In the genomic region with DNA sequence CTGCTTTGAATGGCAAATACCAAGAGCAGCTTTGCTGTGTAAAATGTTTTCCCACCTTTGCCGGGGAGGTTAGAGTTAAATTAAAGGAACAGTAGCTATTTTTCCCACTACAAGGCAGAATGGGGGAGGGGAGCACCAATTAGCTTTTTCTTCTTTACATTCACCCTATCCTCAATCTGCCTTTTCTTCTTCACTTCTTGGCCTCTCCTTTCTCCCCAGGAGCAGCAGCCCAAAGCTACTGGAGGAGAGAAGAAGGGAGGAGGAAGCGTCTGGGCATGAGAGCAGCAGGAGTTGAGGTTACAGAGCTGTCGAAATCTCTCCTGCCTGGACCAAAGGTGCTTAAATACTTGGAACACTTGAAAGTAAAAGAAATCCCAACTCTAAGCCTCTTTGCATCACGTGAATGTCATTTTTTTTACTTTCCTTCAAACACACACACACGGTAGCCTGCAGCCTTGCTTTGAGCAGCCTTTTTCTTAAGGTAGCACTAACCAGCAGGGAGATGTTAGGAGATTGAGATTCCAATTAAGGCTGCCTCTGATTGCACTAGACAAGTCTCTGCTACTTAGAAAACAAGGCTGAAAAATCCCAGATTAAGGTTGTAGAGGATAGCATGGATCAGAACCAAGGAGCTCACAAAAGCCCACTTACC, we compare ENCODE assay signal across 34 cellular contexts. TPM values are rescaled to one million over a fixed set of nuclear protein-coding genes. Genes with fewer than 3 reads are reported as not detected.
DNase-seq lines count a peak whose midpoint lies in the region; ATAC-seq, FAIRE-seq and TF ChIP-seq lines count a peak whose summit lies in the region.
"Had no signal": no experiment of that assay in that cellular context is flagged by ENCODE, and none has a peak within 500 bp of the region (broad histone marks: within the 10 kb centered on the region; RNA-seq: fewer than 3 reads in every experiment).

No MANE protein-coding gene starts in this region.

- no peaks in the 10 kb centered on the region for H3K36me3 Mint-ChIP-seq in WTC11
- H3K36me3 Mint-ChIP-seq: activated CD4-positive, alpha-beta memory T cell treated with anti-CD3 and anti-CD28 coated beads for 36 hours; stimulated activated naive B cell treated with anti-CD40 and anti-IgM and Interleukin-4, amounts not matched to agents 10 μg/mL and 1 μg/mL and 100 μg/mL, for 72 hours had no signal

- H3K4me3 Mint-ChIP-seq in WTC11 = peak overlapping the region; percentile 34; the same call in 1 of the 2 replicates
- H3K4me3 Mint-ChIP-seq: activated CD4-positive, alpha-beta memory T cell treated with anti-CD3 and anti-CD28 coated beads for 36 hours; activated T-helper 1 cell treated with anti-CD3 and anti-CD28 coated beads, Interleukin-12 subunit alpha, Interleukin-12 subunit beta, Interleukin-2, Interleukin-4 antibody, amounts not matched to agents 30 ng/mL and 10 ng/mL and 1 ng/mL, durations not matched to agents 14 hours and 24 hours and 36 hours; central memory CD8-positive, alpha-beta T cell; nephron; stimulated activated naive B cell treated with anti-CD40 and anti-IgM and Interleukin-4, amounts not matched to agents 10 μg/mL and 1 μg/mL and 100 μg/mL, for 72 hours; T-helper 1 cell treated with Interleukin-12 subunit alpha and Interleukin-12 subunit beta and Interleukin-4 antibody, amounts not matched to agents 30 μg/mL and 1 μg/mL, for 36 hours had no signal

- no peaks in the 10 kb centered on the region for H3K9me3 Mint-ChIP-seq in WTC11
- H3K9me3 Mint-ChIP-seq: activated CD4-positive, alpha-beta memory T cell treated with anti-CD3 and anti-CD28 coated beads for 36 hours; activated T-helper 1 cell treated with anti-CD3 and anti-CD28 coated beads, Interleukin-12 subunit alpha, Interleukin-12 subunit beta, Interleukin-2, Interleukin-4 antibody, amounts not matched to agents 30 ng/mL and 10 ng/mL and 1 ng/mL, durations not matched to agents 14 hours and 24 hours and 36 hours; central memory CD8-positive, alpha-beta T cell; nephron; T-helper 1 cell treated with Interleukin-12 subunit alpha and Interleukin-12 subunit beta and Interleukin-4 antibody, amounts not matched to agents 30 μg/mL and 1 μg/mL, for 36 hours had no signal

- no peaks in the 10 kb centered on the region for H3K27me3 ChIP-seq in HUES64 (ENCODE audit: insufficient read depth, low read length)
- H3K27me3 ChIP-seq: ovary had no signal

- 16% methylated on average over 4 of the region's 5 CpGs for WGBS in HUES64

- CTCF ChIA-PET in WTC11 (lab: Charles Lee) = interaction anchor here (0.9 to 3.2 kb wide), 6 partner anchors 22 to 354 kb away, joined by 3 to 19 read pairs (median 4); no protein-coding TSS in a partner anchor

- peak; percentile 53 for FAIRE-seq in D721Med (lab: Jason Lieb, UNC)
- no peak for FAIRE-seq in RCC 7860 (lab: Jason Lieb, UNC)
- FAIRE-seq: A549, frontal cortex, GM18507, GM19239, H54, TTC549 had no signal

- H3K27me3 Mint-ChIP-seq in WTC11 (ENCODE audit: low read depth) = no peaks in the 10 kb centered on the region

- peaks cover 21% of the 10 kb centered on the region for H3K4me1 ChIP-seq in HUES64 (ENCODE audit: insufficient read depth, low read length)
- H3K4me1 ChIP-seq: A549, heart right ventricle, suprapubic skin had no signal

- H3K9me3 ChIP-seq in HUES64 (ENCODE audit: insufficient read depth, low read depth, low read length) = no peaks in the 10 kb centered on the region
- H3K9me3 ChIP-seq: A549, ovary, SK-N-SH, suprapubic skin had no signal

- H3K9ac ChIP-seq in HUES64 (ENCODE audit: low read depth, low read length) = peak overlapping the region; percentile 32; the same call in 1 of the 2 replicates
- H3K9ac ChIP-seq: SK-N-SH had no signal

- peaks cover 35% of the 10 kb centered on the region for H3K4me1 Mint-ChIP-seq in WTC11
- H3K4me1 Mint-ChIP-seq: central memory CD8-positive, alpha-beta T cell; stimulated activated naive B cell treated with anti-CD40 and anti-IgM and Interleukin-4, amounts not matched to agents 10 μg/mL and 1 μg/mL and 100 μg/mL, for 72 hours had no signal

- no peaks in the 10 kb centered on the region for H3K36me3 ChIP-seq in HUES64 (ENCODE audit: insufficient read depth, low read length)
- H3K36me3 ChIP-seq: heart right ventricle, ovary, suprapubic skin had no signal

- no peak for DNase-seq in D721Med (ENCODE audit: insufficient read length, low spot score)
- no peak for DNase-seq in WTC11 (ENCODE audit: low spot score)
- DNase-seq in left kidney (ENCODE audit: low read depth, low spot score) = peak; percentile 16
- no peak for DNase-seq in COR-L47 (lab: John Stamatoyannopoulos, UW)
- no peak for DNase-seq in mucosa of gallbladder (ENCODE audit: low spot score)
- DNase-seq in RCC 7860 (ENCODE audit: low spot score) = no peak
- DNase-seq: activated CD4-positive, alpha-beta memory T cell treated with anti-CD3 and anti-CD28 coated beads for 36 hours; activated CD4-positive, alpha-beta T cell treated with anti-CD3 and anti-CD28 coated beads for 1 hour; activated CD8-positive, alpha-beta memory T cell treated with anti-CD3 and anti-CD28 coated beads, Interleukin-2, amount 50 U/mL, for 48 hours; activated naive CD4-positive, alpha-beta T cell treated with Interleukin-2 at 50 U/mL for 16 hours; Calu3; dermis blood vessel endothelial cell; heart right ventricle; Kasumi-1; NCI-H1417 treated with DMSO at 0.1 percent for 48 hours; NCI-H2107; ovary; PC-3; SK-N-SH; stimulated activated naive B cell treated with anti-CD40 and anti-IgM and Interleukin-4, amounts not matched to agents 10 μg/mL and 1 μg/mL and 100 μg/mL, for 72 hours had no signal

- peak overlapping the region; percentile 5; the same call in 1 of the 2 replicates for H3K4me3 ChIP-seq in HUES64 (ENCODE audit: low read length)
- H3K4me3 ChIP-seq: A549, heart right ventricle, ovary, skin epidermis, suprapubic skin had no signal

- H3K27ac Mint-ChIP-seq in WTC11 = peak overlapping the region; percentile 92
- H3K27ac Mint-ChIP-seq: activated CD4-positive, alpha-beta memory T cell treated with anti-CD3 and anti-CD28 coated beads for 36 hours; activated T-helper 1 cell treated with anti-CD3 and anti-CD28 coated beads, Interleukin-12 subunit alpha, Interleukin-12 subunit beta, Interleukin-2, Interleukin-4 antibody, amounts not matched to agents 30 ng/mL and 10 ng/mL and 1 ng/mL, durations not matched to agents 14 hours and 24 hours and 36 hours; nephron; stimulated activated naive B cell treated with anti-CD40 and anti-IgM and Interleukin-4, amounts not matched to agents 10 μg/mL and 1 μg/mL and 100 μg/mL, for 72 hours; T-helper 1 cell treated with Interleukin-12 subunit alpha and Interleukin-12 subunit beta and Interleukin-4 antibody, amounts not matched to agents 30 μg/mL and 1 μg/mL, for 36 hours had no signal

- no peak for TF ChIP-seq CTCF in D721Med (IDR thresholded peaks at IDR 0.05; ENCODE audit: insufficient read depth, missing control alignments)
- no peak for TF ChIP-seq CTCF in WTC11 (IDR thresholded peaks at IDR 0.05)

- POLR2A ChIA-PET in WTC11 (lab: Charles Lee) = interaction anchor here (0.5 to 0.8 kb wide), 2 partner anchors 17 to 43 kb away, joined by 3 read pairs; no protein-coding TSS in a partner anchor

- peak overlapping the region; percentile 64 for H3K27ac ChIP-seq in HUES64 (ENCODE audit: low read depth, low read length)
- H3K27ac ChIP-seq: A549, heart right ventricle, ovary, skin epidermis, suprapubic skin had no signal

- peak; percentile 70 for ATAC-seq in WTC11
- no peak for ATAC-seq in HG03521 (IDR thresholded peaks at IDR 0.05; ENCODE audit: unreplicated experiment)
- ATAC-seq: A549; heart right ventricle; PC-3; stimulated activated naive B cell treated with anti-CD40 and anti-IgM and Interleukin-4, amounts not matched to agents 10 μg/mL and 1 μg/mL and 100 μg/mL, for 72 hours had no signal

TF ChIP-seq in WTC11, 78 proteins besides CTCF, POLR2A, EP300 and RAD21:
- TF ChIP-seq JAZF1 (CRISPR knock-in tag; IDR thresholded peaks at IDR 0.05) = no peak
- no peak for TF ChIP-seq SMAD4 (CRISPR knock-in tag; IDR thresholded peaks at IDR 0.05)
- no peak for TF ChIP-seq JUN (CRISPR knock-in tag; IDR thresholded peaks at IDR 0.05)
- TF ChIP-seq, protein P1, sequence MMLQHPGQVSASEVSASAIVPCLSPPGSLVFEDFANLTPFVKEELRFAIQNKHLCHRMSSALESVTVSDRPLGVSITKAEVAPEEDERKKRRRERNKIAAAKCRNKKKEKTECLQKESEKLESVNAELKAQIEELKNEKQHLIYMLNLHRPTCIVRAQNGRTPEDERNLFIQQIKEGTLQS (CRISPR knock-in tag; conservative IDR thresholded peaks at IDR 0.05) = no peak
TF ChIP-seq in WTC11: peak in this region for 0.

RNA-seq across cellular contexts. Expression of a gene that starts 38.9 kb away (rescaled TPM):
- 19.6 TPM for polyA plus RNA-seq in HUES64 (2013, experiment 1 of 2)
- polyA plus RNA-seq in HUES64 (2013, experiment 2 of 2) = 27.1 TPM
- total RNA-seq in WTC11 (2021) (26.8 to 33.7 TPM (median 32.6 TPM) in 3 replicates), mucosa of gallbladder (11.5 TPM)
